ENCODE assay signal across 8 cellular contexts in genomic region chr1:146386851-146387749, GRCh38.
A peak's percentile ranks its signal among the peaks of the same experiment; 100 is the strongest.
DNase-seq lines count a peak whose midpoint lies in the region; ATAC-seq and TF ChIP-seq lines count a peak whose summit lies in the region.
"Not testable (repeated sequence)": the region's sequence is repeated elsewhere in the genome, so short reads cannot be mapped to it uniquely, and the experiment has no call there.

No MANE protein-coding gene starts in this region.

- peak overlapping the region; percentile 81 for H3K9ac ChIP-seq in adipocyte (ENCODE audit: low read length)

- H4K20me1 ChIP-seq in osteoblast (ENCODE audit: insufficient read depth, low read length): not testable (repeated sequence)

- peak overlapping the region; percentile 78 for H3K4me3 ChIP-seq in adipocyte (ENCODE audit: low read length)
- peak overlapping the region; percentile 69 for H3K4me3 ChIP-seq in osteoblast (ENCODE audit: insufficient read depth, low read length)
- H3K4me3 ChIP-seq in vagina: peak overlapping the region; percentile 27 to 45

- H3K27me3 ChIP-seq in adipocyte (replicated peaks; ENCODE audit: control insufficient read depth, insufficient read depth, low read length); osteoblast (ENCODE audit: insufficient read depth, low read length); vagina: not testable (repeated sequence)

- H2AFZ ChIP-seq in osteoblast (ENCODE audit: low read length): peak overlapping the region; percentile 80

- H3K4me2 ChIP-seq in osteoblast (ENCODE audit: insufficient read depth, low read length): peak overlapping the region; percentile 77

- peak; percentile 88 for DNase-seq in NCI-H1105 treated with DMSO at 0.1 percent for 48 hours (lab: John Stamatoyannopoulos, UW)
- peak; percentile 97 for DNase-seq in SKM-1 (lab: John Stamatoyannopoulos, UW; ENCODE audit: unreplicated experiment)
- peak; percentile 71 for DNase-seq in adipocyte (ENCODE audit: low read depth)
- DNase-seq in Right ventricle myocardium superior: peak; percentile 76
- peak; percentile 80 for DNase-seq in osteoblast (ENCODE audit: insufficient read length, low spot score, missing footprints)
- DNase-seq in vagina (ENCODE audit: extremely low spot score in 2 of 2): peak in 1 of 2 donors; percentile 86

- intact Hi-C loops in Right ventricle myocardium superior (cut with DNase I); vagina (cut with DNase I): not testable (repeated sequence)

- not testable (repeated sequence) for TF ChIP-seq CTCF in osteoblast (IDR thresholded peaks at IDR 0.05; ENCODE audit: extremely low read depth, low read depth, low read length); vagina (IDR thresholded peaks at IDR 0.05)

- H3K36me3 ChIP-seq in adipocyte (ENCODE audit: control insufficient read depth, insufficient read depth, low read length, severe bottlenecking); osteoblast (ENCODE audit: insufficient read depth, low read length); vagina: not testable (repeated sequence)

- H3K27ac ChIP-seq in osteoblast (ENCODE audit: low read depth, low read length) (peak overlapping the region; percentile 86), vagina (peak overlapping the region; percentile 91)

- ATAC-seq in GM18499 (IDR thresholded peaks at IDR 0.05; ENCODE audit: insufficient read depth, unreplicated experiment): peak; percentile 60
- ATAC-seq in HG02852 (IDR thresholded peaks at IDR 0.05; ENCODE audit: unreplicated experiment): peak; percentile 95
- peak; percentile 99 for ATAC-seq in Right ventricle myocardium superior (ENCODE audit: poor library complexity)

- H3K79me2 ChIP-seq in osteoblast (ENCODE audit: insufficient read depth, low read length): not testable (repeated sequence)

- H3K9me3 ChIP-seq in adipocyte (ENCODE audit: control insufficient read depth, low read length); osteoblast (ENCODE audit: low read depth, low read length); vagina: not testable (repeated sequence)

- H3K4me1 ChIP-seq in adipocyte (ENCODE audit: control insufficient read depth, insufficient read depth, low read length); osteoblast (ENCODE audit: insufficient read depth, low read length); vagina: not testable (repeated sequence)

- peak in 1 of 2 donors; percentile 47 for TF ChIP-seq POLR2A in vagina (IDR thresholded peaks at IDR 0.05)
